ENCODE assay signal across 9 cellular contexts in genomic region chr1:32062867-32063230, GRCh38. TPM values are rescaled to one million over a fixed set of nuclear protein-coding genes. Genes with fewer than 3 reads are reported as not detected.
DNase-seq lines count a peak whose midpoint lies in the region; TF ChIP-seq lines count a peak whose summit lies in the region.
"Had no signal": no experiment of that assay in that cellular context is flagged by ENCODE, and none has a peak within 500 bp of the region (broad histone marks: within the 10 kb centered on the region; RNA-seq: fewer than 3 reads in every experiment).

No MANE protein-coding gene starts in this region.

- DNase-seq in AG10803 (ENCODE audit: low read depth): peak; percentile 47
- no peak for DNase-seq in coronary artery (ENCODE audit: low spot score)
- DNase-seq in neuronal stem cell (ENCODE audit: low spot score): no peak
- DNase-seq in effector CD8-positive, alpha-beta T cell (lab: John Stamatoyannopoulos, UW): no peak
- DNase-seq in NCI-H1105 (lab: John Stamatoyannopoulos, UW): no peak
- no peak for DNase-seq in GF-D8 (lab: John Stamatoyannopoulos, UW)
- DNase-seq in activated gamma-delta T cell treated with Interleukin-2 at 50 U/mL for 16 hours: no peak
- DNase-seq: effector CD4-positive, alpha-beta T cell had no signal

- H3K9me3 ChIP-seq in neuronal stem cell (replicated peaks in 1 of 2; ENCODE audit: control insufficient read depth in 2 of 2, insufficient read depth in 1 of 2, low read depth in 1 of 2, low read length in 2 of 2): no peaks in the 10 kb centered on the region

- no peaks in the 10 kb centered on the region for H3K79me2 ChIP-seq in KMS-11 (ENCODE audit: insufficient read depth, low read depth)

- TF ChIP-seq CTCF in AG10803 (conservative IDR thresholded peaks at IDR 0.05; ENCODE audit: low read length): no peak
- no peak for TF ChIP-seq CTCF in KMS-11 (conservative IDR thresholded peaks at IDR 0.05; ENCODE audit: low read depth, low read length)
- no peak for TF ChIP-seq CTCF in coronary artery (IDR thresholded peaks at IDR 0.05)

- no peak overlapping the region for H3K18ac ChIP-seq in neuronal stem cell (ENCODE audit: low read length)

- H2BK12ac ChIP-seq in neuronal stem cell (ENCODE audit: low read length): no peak overlapping the region

- no CpG with 5 or more reads among the region's 4 CpGs for WGBS in neuronal stem cell (ENCODE audit: extremely low coverage in 2 of 2, insufficient read length in 2 of 2, insufficient replicate concordance in 1 of 2), 2 donors

- H2BK5ac ChIP-seq in neuronal stem cell (ENCODE audit: low read length): no peak overlapping the region

- no peak overlapping the region for H2BK120ac ChIP-seq in neuronal stem cell (ENCODE audit: low read depth, low read length)

- H3K4me2 ChIP-seq in KMS-11 (no peak overlapping the region), neuronal stem cell (ENCODE audit: insufficient read depth, low read length, poor library complexity, severe bottlenecking) (no peak overlapping the region)

- H3K23ac ChIP-seq in neuronal stem cell (ENCODE audit: low read depth, low read length, poor library complexity): no peak overlapping the region

- H4K91ac ChIP-seq in neuronal stem cell (ENCODE audit: low read depth, low read length, poor library complexity): no peak overlapping the region

- H3K4me1 ChIP-seq in KMS-11 (ENCODE audit: low read depth, poor library complexity, severe bottlenecking): peaks cover 66% of the 10 kb centered on the region
- H3K4me1 ChIP-seq in neuronal stem cell (ENCODE audit: control insufficient read depth in 2 of 2, insufficient read depth in 1 of 2, low read depth in 1 of 2, low read length in 2 of 2): peaks cover 9 to 12% of the 10 kb centered on the region in 2 donors

- H2BK15ac ChIP-seq in neuronal stem cell (ENCODE audit: low read length): no peak overlapping the region

- H3K27me3 ChIP-seq in KMS-11 (ENCODE audit: insufficient read depth, low read depth) (no peaks in the 10 kb centered on the region), neuronal stem cell (ENCODE audit: control insufficient read depth in 3 of 3, insufficient read depth in 3 of 3, low read depth in 1 of 3, low read length in 3 of 3) (no peaks in the 10 kb centered on the region)

- no peaks in the 10 kb centered on the region for H3K36me3 ChIP-seq in KMS-11 (ENCODE audit: insufficient read depth)
- peaks cover 29 to 66% of the 10 kb centered on the region in 2 donors for H3K36me3 ChIP-seq in neuronal stem cell (replicated peaks in 1 of 2; ENCODE audit: control insufficient read depth in 2 of 2, insufficient read depth in 2 of 2, low read length in 2 of 2)

- H3K27ac ChIP-seq in KMS-11 (peak overlapping the region; percentile 20; the same call in 1 of the 2 replicates), coronary artery (peak overlapping the region; percentile 77 to 78), neuronal stem cell (replicated peaks; ENCODE audit: low read length) (peak overlapping the region; percentile 64)

- H4K20me1 ChIP-seq in KMS-11 (ENCODE audit: insufficient read depth): no peaks in the 10 kb centered on the region

- H3K4me3 ChIP-seq in AG10803 (ENCODE audit: low read length) (no peak overlapping the region), KMS-11 (IDR thresholded peaks at IDR 0.05; ENCODE audit: insufficient read depth, low read depth, low read length) (no peak overlapping the region), coronary artery (no peak overlapping the region), neuronal stem cell (ENCODE audit: low read length in 2 of 2) (no peak overlapping the region)

- H2AFZ ChIP-seq in KMS-11 (ENCODE audit: low read depth) (no peak overlapping the region), neuronal stem cell (ENCODE audit: low read length) (no peak overlapping the region)

- H3K79me1 ChIP-seq in neuronal stem cell (ENCODE audit: low read depth, low read length): no peaks in the 10 kb centered on the region

- H4K8ac ChIP-seq in neuronal stem cell (ENCODE audit: low read depth, low read length): no peak overlapping the region

- H2AK5ac ChIP-seq in neuronal stem cell (ENCODE audit: low read depth, low read length): no peak overlapping the region

- H3K9ac ChIP-seq in KMS-11 (no peak overlapping the region), neuronal stem cell (ENCODE audit: low read depth, low read length, poor library complexity) (no peak overlapping the region)

- no peak overlapping the region for H3K4ac ChIP-seq in neuronal stem cell (ENCODE audit: low read length)

- H3K14ac ChIP-seq in neuronal stem cell (ENCODE audit: low read length): no peak overlapping the region

RNA-seq across cellular contexts. Expression of gene TMEM39B, which starts 9.9 kb away (rescaled TPM):
- 17.3 TPM for polyA plus RNA-seq in neuronal stem cell (2013, experiment 1 of 2)
- polyA plus RNA-seq in neuronal stem cell (2013, experiment 2 of 2): 17.7 TPM

RNA-seq across cellular contexts. Expression of gene KPNA6, which starts 45.0 kb away (rescaled TPM):
- polyA plus RNA-seq in neuronal stem cell (2013, experiment 1 of 2): 24.0 TPM
- 24.9 TPM for polyA plus RNA-seq in neuronal stem cell (2013, experiment 2 of 2)

RNA-seq across cellular contexts. Expression of gene KHDRBS1, which starts 49.2 kb away (rescaled TPM):
- polyA plus RNA-seq in neuronal stem cell (2013, experiment 1 of 2): 280 TPM
- 296 TPM for polyA plus RNA-seq in neuronal stem cell (2013, experiment 2 of 2)

Comparison
In these comparisons a context has a peak if more than half of its experiments do, and no peak if none do; other contexts are left out.
1. H3K27ac ChIP-seq: peak in every context shown above with its lines; median percentile 78 in coronary artery; 64 in neuronal stem cell; 20 in KMS-11.